In the genomic region with DNA sequence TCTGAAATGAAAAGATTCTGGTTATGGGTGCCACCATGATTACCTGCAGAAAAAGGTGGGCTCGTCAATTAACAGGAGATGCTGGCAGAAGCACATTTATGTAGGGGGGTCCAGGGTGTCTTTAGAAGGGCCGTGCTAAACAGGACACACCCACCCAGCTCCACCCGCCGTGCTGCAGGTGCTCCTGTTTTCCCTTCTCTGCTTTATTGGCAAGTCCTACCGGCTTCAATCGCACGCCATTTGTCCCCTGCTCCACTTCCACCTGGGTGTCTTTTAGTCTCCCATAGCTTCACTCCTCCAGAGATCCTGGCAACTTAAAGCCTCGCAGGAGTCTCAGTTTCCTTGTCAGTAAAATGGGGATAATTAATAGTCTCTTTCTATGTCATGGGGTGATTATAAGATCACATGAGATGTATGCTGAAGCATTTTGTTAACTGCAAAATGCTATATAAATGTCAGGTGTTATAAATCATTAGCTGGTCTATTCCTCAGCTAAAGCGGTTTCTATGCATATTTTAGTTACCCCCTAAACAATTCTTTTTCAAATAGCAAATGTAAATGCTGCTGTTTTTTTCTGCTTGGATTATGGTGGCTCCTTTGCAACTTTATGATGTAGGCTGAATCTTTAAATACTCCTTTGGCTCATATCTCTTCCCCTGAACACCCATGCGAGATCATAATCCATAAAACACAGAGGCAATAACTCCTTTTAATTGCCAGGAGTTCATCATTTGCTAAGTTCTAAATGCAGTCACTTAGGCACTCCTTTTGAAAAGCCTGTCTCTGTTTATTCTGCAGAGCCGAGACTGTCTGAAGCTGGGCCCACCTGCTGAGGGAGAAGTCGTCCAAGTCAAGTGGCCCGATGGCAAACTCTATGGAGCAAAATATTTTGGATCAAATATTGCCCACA, we compare ENCODE assay signal across 18 cellular contexts.
DNase-seq lines count a peak whose midpoint lies in the region; ATAC-seq and TF ChIP-seq lines count a peak whose summit lies in the region.
"Had no signal": no experiment of that assay in that cellular context is flagged by ENCODE, and none has a peak within 500 bp of the region (broad histone marks: within the 10 kb centered on the region; RNA-seq: fewer than 3 reads in every experiment).

No MANE protein-coding gene starts in this region.

- no peak overlapping the region for H3K23ac ChIP-seq in mesenchymal stem cell (ENCODE audit: low read length in 2 of 2)

- H2BK12ac ChIP-seq in mesenchymal stem cell (ENCODE audit: low read length in 2 of 2) = no peak overlapping the region

- no peak overlapping the region for H2BK120ac ChIP-seq in mesenchymal stem cell (ENCODE audit: low read depth, low read length)

- POLR2A ChIA-PET in naive thymus-derived CD8-positive, alpha-beta T cell (lab: Charles Lee) = no interaction called here

- no peak overlapping the region for H3K4me3 Mint-ChIP-seq in naive thymus-derived CD8-positive, alpha-beta T cell
- H3K4me3 Mint-ChIP-seq: CD14-positive monocyte had no signal

- H2BK15ac ChIP-seq in mesenchymal stem cell (ENCODE audit: low read depth, poor library complexity, severe bottlenecking) = peak overlapping the region; percentile 23

- intact Hi-C loops in transverse colon (cut with DNase I; ENCODE audit: low total_unique reads) = no loop called here
- intact Hi-C loops in gastrocnemius medialis (cut with DNase I; ENCODE audit: low total_unique reads) = no loop called here
- intact Hi-C loops in aorta (cut with DNase I) = no loop called here

- H3K27me3 Mint-ChIP-seq in naive thymus-derived CD8-positive, alpha-beta T cell = no peaks in the 10 kb centered on the region

- H4K91ac ChIP-seq in mesenchymal stem cell (ENCODE audit: low read length) = no peak overlapping the region

- H3K79me1 ChIP-seq in mesenchymal stem cell (replicated peaks; ENCODE audit: low read length, poor library complexity, severe bottlenecking) = peaks cover 2% of the 10 kb centered on the region

- H3K27ac ChIP-seq in mesenchymal stem cell (ENCODE audit: low read length, poor library complexity, severe bottlenecking) = no peak overlapping the region
- peak overlapping the region; percentile 6 to 65 (median 54) for H3K27ac ChIP-seq in transverse colon
- H3K27ac ChIP-seq in gastrocnemius medialis = no peak overlapping the region
- H3K27ac ChIP-seq in aorta (ENCODE audit: low read depth in 1 of 2, low read length in 2 of 2) = no peak overlapping the region
- H3K27ac ChIP-seq: HL-60, Peyer's patch had no signal

- no peak overlapping the region for H2AK5ac ChIP-seq in mesenchymal stem cell (ENCODE audit: low read length, severe bottlenecking)

- no peaks in the 10 kb centered on the region for H3K9me3 ChIP-seq in mesenchymal stem cell (ENCODE audit: control insufficient read depth, low read length)
- no peaks in the 10 kb centered on the region for H3K9me3 ChIP-seq in transverse colon
- no peaks in the 10 kb centered on the region for H3K9me3 ChIP-seq in gastrocnemius medialis
- no peaks in the 10 kb centered on the region for H3K9me3 ChIP-seq in aorta (ENCODE audit: control insufficient read depth, low read length)
- H3K9me3 ChIP-seq: Caco-2, Peyer's patch had no signal

- H3K27me3 ChIP-seq in mesenchymal stem cell (ENCODE audit: control insufficient read depth in 1 of 2, insufficient read depth in 1 of 2, low read length in 2 of 2) (no peaks in the 10 kb centered on the region), transverse colon (no peaks in the 10 kb centered on the region), gastrocnemius medialis (no peaks in the 10 kb centered on the region), aorta (ENCODE audit: control insufficient read depth in 1 of 2, insufficient read depth in 2 of 2, low read length in 1 of 2) (no peaks in the 10 kb centered on the region)
- H3K27me3 ChIP-seq: Peyer's patch had no signal

- H3K4me1 ChIP-seq in mesenchymal stem cell (ENCODE audit: control insufficient read depth, insufficient read depth, low read depth, low read length) (peaks cover 2% of the 10 kb centered on the region), transverse colon (peaks cover 0 to 16% (median 0%) of the 10 kb centered on the region in 4 donors), gastrocnemius medialis (peaks cover 3 to 8% of the 10 kb centered on the region in 2 donors), aorta (ENCODE audit: control insufficient read depth in 1 of 2, insufficient read depth in 2 of 2, low read length in 2 of 2) (no peaks in the 10 kb centered on the region)
- H3K4me1 ChIP-seq: Caco-2, Peyer's patch had no signal

- H4K8ac ChIP-seq in mesenchymal stem cell (ENCODE audit: low read length) = no peak overlapping the region

- no peaks in the 10 kb centered on the region for H3K9me3 Mint-ChIP-seq in naive thymus-derived CD8-positive, alpha-beta T cell

- no peak overlapping the region for H3K9ac ChIP-seq in mesenchymal stem cell (ENCODE audit: low read length)

- H3K4me2 ChIP-seq in mesenchymal stem cell (ENCODE audit: low read length, poor library complexity, severe bottlenecking) = no peak overlapping the region

- H3K14ac ChIP-seq in mesenchymal stem cell (ENCODE audit: low read length in 2 of 2) = no peak overlapping the region

- no peak overlapping the region for H2BK5ac ChIP-seq in mesenchymal stem cell (ENCODE audit: low read depth, low read length, poor library complexity, severe bottlenecking)

- DNase-seq in NCI-H748 (lab: John Stamatoyannopoulos, UW; ENCODE audit: unreplicated experiment) (peak; percentile 58), NCI-H748 treated with DMSO at 0.1 percent for 48 hours (lab: John Stamatoyannopoulos, UW) (no peak), NCI-H69 (lab: John Stamatoyannopoulos, UW) (peak; percentile 90), mesenchymal stem cell (no peak), transverse colon (peak; percentile 24), gastrocnemius medialis (no peak), aorta (no peak)
- no peak for DNase-seq in naive thymus-derived CD8-positive, alpha-beta T cell
- DNase-seq: 8988T; Caco-2; MM.1S; NCI-H1930; NCI-H526; NK-92 treated with Interleukin-12 subunit alpha and Interleukin-12 subunit beta, amount 100 ng/mL, for 24 hours; Peyer's patch had no signal

- ATAC-seq in gastrocnemius medialis = no peak
- no peak for ATAC-seq in naive thymus-derived CD8-positive, alpha-beta T cell
- ATAC-seq in aorta (ENCODE audit: low FRiP score) = no peak
- ATAC-seq: Right ventricle myocardium inferior had no signal

- in situ Hi-C loops in transverse colon (cut with MboI; ENCODE audit: low pct_ligation_motif_present in 1 of 4, low pct_unique_long_range_greater_than_20kb in 1 of 4, low sequenced_read_pairs in 3 of 4) (no loop called here), gastrocnemius medialis (cut with MboI; ENCODE audit: low sequenced_read_pairs in 4 of 4) (no loop called here)

- WGBS in mesenchymal stem cell = 80% methylated on average over 10 of the region's 13 CpGs
- 44 to 51% methylated on average over 10 to 12 of the region's 13 CpGs for WGBS in transverse colon (ENCODE audit: low coverage in 1 of 2), 2 donors
- WGBS in aorta, 2 donors = 76 to 89% methylated on average over 13 of the region's 13 CpGs

- no peak overlapping the region for H3K4me3 ChIP-seq in mesenchymal stem cell (ENCODE audit: insufficient read depth in 1 of 2, low read depth in 1 of 2, low read length in 2 of 2)
- H3K4me3 ChIP-seq in transverse colon = peak overlapping the region in 1 of 4 donors; percentile 10
- no peak overlapping the region for H3K4me3 ChIP-seq in gastrocnemius medialis
- no peak overlapping the region for H3K4me3 ChIP-seq in aorta (ENCODE audit: low read length in 2 of 2)
- H3K4me3 ChIP-seq: Peyer's patch had no signal

- peaks cover 8 to 33% of the 10 kb centered on the region in 2 experiments for H3K36me3 ChIP-seq in mesenchymal stem cell (ENCODE audit: control insufficient read depth in 1 of 2, insufficient read depth in 2 of 2, low read depth in 1 of 2, low read length in 2 of 2)
- peaks cover 0 to 5% (median 0%) of the 10 kb centered on the region in 4 donors for H3K36me3 ChIP-seq in transverse colon
- H3K36me3 ChIP-seq in gastrocnemius medialis = peaks cover 0 to 10% of the 10 kb centered on the region in 2 donors
- no peaks in the 10 kb centered on the region for H3K36me3 ChIP-seq in aorta (ENCODE audit: control insufficient read depth in 1 of 2, insufficient read depth in 2 of 2, low read length in 1 of 2)

- TF ChIP-seq EP300 in transverse colon (IDR thresholded peaks at IDR 0.05; ENCODE audit: low read depth) = no peak

- peaks cover 13 to 65% (median 36%) of the 10 kb centered on the region in 3 donors for H3K36me3 Mint-ChIP-seq in naive thymus-derived CD8-positive, alpha-beta T cell

- H3K18ac ChIP-seq in mesenchymal stem cell (ENCODE audit: low read depth in 1 of 2, low read length in 2 of 2) = no peak overlapping the region

- peaks cover 0 to 8% (median 6%) of the 10 kb centered on the region in 4 donors for H3K4me1 Mint-ChIP-seq in naive thymus-derived CD8-positive, alpha-beta T cell
- H3K4me1 Mint-ChIP-seq: CD14-positive monocyte had no signal

- TF ChIP-seq CTCF in transverse colon (IDR thresholded peaks at IDR 0.05) (no peak), gastrocnemius medialis (IDR thresholded peaks at IDR 0.05 in 4 of 5, conservative IDR thresholded peaks at IDR 0.05 in 1 of 5) (no peak)

- no peak overlapping the region for H2AFZ ChIP-seq in mesenchymal stem cell (ENCODE audit: low read depth, low read length)

- peak overlapping the region in 2 of 10 donors; percentile 18 to 29 for H3K27ac Mint-ChIP-seq in naive thymus-derived CD8-positive, alpha-beta T cell
- H3K27ac Mint-ChIP-seq: CD14-positive monocyte had no signal

- TF ChIP-seq POLR2A in transverse colon (IDR thresholded peaks at IDR 0.05) (no peak), gastrocnemius medialis (IDR thresholded peaks at IDR 0.05) (no peak)

- no peak overlapping the region for H3K4ac ChIP-seq in mesenchymal stem cell (ENCODE audit: low read depth in 1 of 2, low read length in 2 of 2)

Comparison
In these comparisons a context has a peak if more than half of its experiments do, and no peak if none do; other contexts are left out.
1. DNase-seq: peak in NCI-H748 (single experiment), NCI-H69 (single experiment) and transverse colon (single experiment); none in NCI-H748 treated with DMSO at 0.1 percent for 48 hours (single experiment), mesenchymal stem cell (single experiment), gastrocnemius medialis (0 of 2), naive thymus-derived CD8-positive, alpha-beta T cell (0 of 10) and aorta (0 of 2).
2. H3K27ac ChIP-seq: peak in transverse colon (4 of 4); none in mesenchymal stem cell (single experiment), gastrocnemius medialis (0 of 4) and aorta (0 of 2).